Comparison of ENCODE assay signal across 1 cellular context in the genomic region with DNA sequence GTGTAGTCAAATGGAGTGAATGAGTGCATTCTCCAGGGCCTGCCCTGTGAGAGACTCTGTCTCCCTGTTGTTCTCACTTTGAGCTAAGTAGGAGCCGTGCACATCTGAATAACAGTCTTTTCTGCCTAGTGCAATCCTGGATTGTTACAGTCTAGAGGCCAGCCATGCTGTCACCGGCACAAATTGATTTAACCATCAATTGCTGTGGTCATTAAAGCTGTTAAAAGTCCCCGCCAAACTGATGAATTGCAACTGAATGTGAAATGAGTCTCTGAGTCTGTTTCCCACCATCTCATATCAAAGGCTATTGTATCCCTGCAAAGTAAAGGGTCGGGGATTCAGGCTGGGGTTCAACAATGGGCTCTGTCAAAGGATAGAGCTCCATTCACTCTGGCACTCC.
TF ChIP-seq lines count a peak whose summit lies in the region.

No MANE protein-coding gene starts in this region.

TF ChIP-seq in HCT116, 20 proteins besides CTCF, POLR2A, EP300 and RAD21 (continued from another document):
- TF ChIP-seq REST (IDR thresholded peaks at IDR 0.05; ENCODE audit: low read depth): no peak
- TF ChIP-seq, protein P1, sequence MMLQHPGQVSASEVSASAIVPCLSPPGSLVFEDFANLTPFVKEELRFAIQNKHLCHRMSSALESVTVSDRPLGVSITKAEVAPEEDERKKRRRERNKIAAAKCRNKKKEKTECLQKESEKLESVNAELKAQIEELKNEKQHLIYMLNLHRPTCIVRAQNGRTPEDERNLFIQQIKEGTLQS (IDR thresholded peaks at IDR 0.05): no peak
- TF ChIP-seq SRF (IDR thresholded peaks at IDR 0.05; ENCODE audit: low read depth): no peak
